8 cellular contexts compared by ENCODE assay signal in genomic region chrX:68894513-68895338, GRCh38.
A peak's percentile ranks its signal among the peaks of the same experiment; 100 is the strongest.
DNase-seq lines count a peak whose midpoint lies in the region; ATAC-seq lines count a peak whose summit lies in the region.

No MANE protein-coding gene starts in this region.

- H3K4me1 Mint-ChIP-seq in activated naive CD4-positive, alpha-beta T cell treated with anti-CD3 and anti-CD28 coated beads, Interleukin-2, amount 50 U/mL, for 24 hours = no peaks in the 10 kb centered on the region

- no peaks in the 10 kb centered on the region for H3K9me3 Mint-ChIP-seq in activated naive CD4-positive, alpha-beta T cell treated with anti-CD3 and anti-CD28 coated beads, Interleukin-2, amount 50 U/mL, for 24 hours

- DNase-seq in DMS53 treated with DMSO at 0.1 percent for 48 hours (lab: John Stamatoyannopoulos, UW; ENCODE audit: unreplicated experiment) (peak; percentile 53), NCI-H2029 treated with DMSO at 0.1 percent for 48 hours (lab: John Stamatoyannopoulos, UW) (peak; percentile 17), glomerular visceral epithelial cell (ENCODE audit: extremely low spot score) (peak; percentile 36), nucleus accumbens (lab: John Stamatoyannopoulos, UW) (peak in 49 of 56 donors; percentile 1 to 61 (median 29))

- no peaks in the 10 kb centered on the region for H3K36me3 Mint-ChIP-seq in activated naive CD4-positive, alpha-beta T cell treated with anti-CD3 and anti-CD28 coated beads, Interleukin-2, amount 50 U/mL, for 24 hours

- H3K27ac Mint-ChIP-seq in activated naive CD4-positive, alpha-beta T cell treated with anti-CD3 and anti-CD28 coated beads, Interleukin-2, amount 50 U/mL, for 24 hours = no peak overlapping the region

- ATAC-seq in HG03175 (IDR thresholded peaks at IDR 0.05; ENCODE audit: unreplicated experiment) = no peak
- ATAC-seq in GM18909 (IDR thresholded peaks at IDR 0.05; ENCODE audit: poor library complexity, unreplicated experiment) = no peak
- ATAC-seq in HG02852 (IDR thresholded peaks at IDR 0.05; ENCODE audit: unreplicated experiment) = no peak

- H3K27me3 Mint-ChIP-seq in activated naive CD4-positive, alpha-beta T cell treated with anti-CD3 and anti-CD28 coated beads, Interleukin-2, amount 50 U/mL, for 24 hours = no peaks in the 10 kb centered on the region

- peak overlapping the region; percentile 65 for H3K4me3 Mint-ChIP-seq in activated naive CD4-positive, alpha-beta T cell treated with anti-CD3 and anti-CD28 coated beads, Interleukin-2, amount 50 U/mL, for 24 hours
